ENCODE assay signal across 8 cellular contexts in the genomic region with DNA sequence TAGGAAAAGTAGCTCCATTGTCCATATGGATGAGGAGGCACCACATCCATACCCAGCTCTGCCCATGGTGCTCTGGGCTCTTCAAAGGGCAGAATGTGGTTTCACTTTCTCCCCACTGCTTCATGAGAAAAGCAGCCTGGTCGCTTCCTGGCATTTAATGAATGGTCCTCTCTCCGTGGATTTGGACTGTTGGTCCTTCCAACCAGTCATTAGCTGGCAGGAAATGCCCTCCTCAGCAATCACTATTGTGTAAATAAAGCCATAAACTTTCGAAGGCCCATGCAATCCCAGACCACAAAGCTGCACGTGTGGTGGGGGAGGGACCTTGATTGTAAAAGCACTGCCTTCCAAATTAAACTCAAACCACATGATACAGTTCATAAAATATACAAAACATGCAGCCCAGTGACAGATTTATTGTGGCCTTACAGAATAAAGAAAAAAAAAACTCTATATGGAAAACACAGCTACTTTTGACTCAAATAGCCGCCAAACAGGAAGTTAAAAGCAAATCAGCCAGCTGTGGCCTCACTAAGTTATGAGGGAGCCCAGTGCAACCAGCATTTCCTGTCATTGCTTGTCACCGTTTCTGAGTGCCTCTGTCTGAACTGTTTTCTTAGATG. TPM values are rescaled to one million over a fixed set of nuclear protein-coding genes. Genes with fewer than 3 reads are reported as not detected.
DNase-seq lines count a peak whose midpoint lies in the region; ATAC-seq and TF ChIP-seq lines count a peak whose summit lies in the region.

No MANE protein-coding gene starts in this region.

- peak overlapping the region; percentile 65 for H3K4me3 ChIP-seq in SK-N-MC
- H3K4me3 ChIP-seq in liver (ENCODE audit: low read depth in 1 of 3, low read length in 3 of 3), result peak overlapping the region; percentile 18 to 49 (median 41)

- peaks cover 2 to 28% (median 19%) of the 10 kb centered on the region in 4 donors for H3K4me1 ChIP-seq in liver (ENCODE audit: control insufficient read depth in 4 of 4, insufficient read depth in 4 of 4, low read length in 3 of 4)

- POLR2A ChIA-PET in MCF 10A (lab: Yijun Ruan, JAX), result interaction anchor here (0.6 to 2.3 kb wide), 6 partner anchors 9 to 262 kb away, joined by 3 to 14 read pairs (median 4); a partner anchor contains a TSS

- H3K4me1 Mint-ChIP-seq in MCF 10A (ENCODE audit: insufficient read depth, unreplicated experiment), result peaks cover 7% of the 10 kb centered on the region

- H3K36me3 ChIP-seq in SK-N-MC (ENCODE audit: insufficient read depth, low read length) (no peaks in the 10 kb centered on the region), liver (ENCODE audit: control insufficient read depth in 4 of 4, insufficient read depth in 3 of 4, low read depth in 1 of 4, low read length in 3 of 4) (no peaks in the 10 kb centered on the region)

- H3K9me3 ChIP-seq in SK-N-MC (ENCODE audit: low read depth, low read length) (no peaks in the 10 kb centered on the region), liver (ENCODE audit: control insufficient read depth in 4 of 4, low read length in 3 of 4) (no peaks in the 10 kb centered on the region)

- no peaks in the 10 kb centered on the region for H3K27me3 ChIP-seq in liver (ENCODE audit: control insufficient read depth in 4 of 4, insufficient read depth in 4 of 4, low read length in 3 of 4)

- TF ChIP-seq RAD21 in liver (IDR thresholded peaks at IDR 0.05), result peak in 1 of 2 donors; percentile 40

- H3K4me3 Mint-ChIP-seq in MCF 10A (ENCODE audit: unreplicated experiment), result peak overlapping the region; percentile 66

- ATAC-seq in GM21447 (IDR thresholded peaks at IDR 0.05; ENCODE audit: unreplicated experiment), result peak; percentile 78
- ATAC-seq in stimulated activated naive CD8-positive, alpha-beta T cell treated with anti-CD3 and anti-CD28 coated beads, Interleukin-15, Interleukin-2, amounts not matched to agents 100 U/mL and 50 U/mL, for 24 hours, result peak; percentile 73

- DNase-seq in GM04503 (ENCODE audit: low read depth) (peak; percentile 62), HT1080 (ENCODE audit: low read depth) (peak; percentile 70), SK-N-MC (ENCODE audit: low read depth, low spot score) (peak; percentile 47), MCF 10A (ENCODE audit: unreplicated experiment) (peak; percentile 44), NCI-H524 treated with DMSO at 0.1 percent for 48 hours (lab: John Stamatoyannopoulos, UW) (no peak)
- DNase-seq in stimulated activated naive CD8-positive, alpha-beta T cell treated with anti-CD3 and anti-CD28 coated beads, Interleukin-15, Interleukin-2, amounts not matched to agents 100 U/mL and 50 U/mL, for 24 hours, result peak; percentile 32

- H3K27ac Mint-ChIP-seq in MCF 10A (ENCODE audit: low read depth, unreplicated experiment), result peak overlapping the region; percentile 82

- CTCF ChIA-PET in MCF 10A (lab: Yijun Ruan, JAX), result interaction anchor here (1.0 to 2.1 kb wide), 2 partner anchors 7 to 188 kb away, joined by 3 to 10 read pairs; no protein-coding TSS in a partner anchor

- no peak for TF ChIP-seq CTCF in MCF 10A (IDR thresholded peaks at IDR 0.05; ENCODE audit: unreplicated experiment)
- TF ChIP-seq CTCF in liver (IDR thresholded peaks at IDR 0.05; ENCODE audit: low read depth, low read length, missing input control), result no peak

- no peaks in the 10 kb centered on the region for H3K9me3 Mint-ChIP-seq in MCF 10A (ENCODE audit: unreplicated experiment)

- BruUV-seq in MCF 10A (replicated peaks; lab: Mats Ljungman, UMichigan), result no TSS peak

- H3K27ac ChIP-seq in SK-N-MC (peak overlapping the region; percentile 71), liver (ENCODE audit: low read depth in 1 of 2, low read length in 2 of 2) (peak overlapping the region; percentile 85 to 87)

- intact Hi-C loops in MCF 10A (cut with micrococcal nuclease), result no loop called here

- no peaks in the 10 kb centered on the region for H3K36me3 Mint-ChIP-seq in MCF 10A (ENCODE audit: insufficient read depth, unreplicated experiment)

- WGBS in liver, result 5% methylated on average over 6 of the region's 6 CpGs

- H3K27me3 Mint-ChIP-seq in MCF 10A (ENCODE audit: insufficient read depth, unreplicated experiment), result peaks cover 21% of the 10 kb centered on the region

- H3K9ac ChIP-seq in SK-N-MC (ENCODE audit: insufficient read length), result peak overlapping the region; percentile 45
- peak overlapping the region in 1 of 2 donors; percentile 65 for H3K9ac ChIP-seq in liver (ENCODE audit: low read depth in 1 of 2, low read length in 2 of 2)

TF ChIP-seq in liver, 16 proteins besides CTCF, POLR2A, EP300 and RAD21:
- TF ChIP-seq FOXA1 (IDR thresholded peaks at IDR 0.05) (no peak), RXRA (IDR thresholded peaks at IDR 0.05) (peak in 1 of 2 donors; percentile 66), SP1 (IDR thresholded peaks at IDR 0.05) (peak; percentile 72), TAF1 (conservative IDR thresholded peaks at IDR 0.05) (peak; percentile 38), EGR1 (IDR thresholded peaks at IDR 0.05; ENCODE audit: low read depth in 2 of 2) (no peak), HNF4G (IDR thresholded peaks at IDR 0.05) (peak; percentile 43), HNF4A (conservative IDR thresholded peaks at IDR 0.05) (peak; percentile 74 to 76), YY1 (IDR thresholded peaks at IDR 0.05) (peak; percentile 57), FOXA2 (IDR thresholded peaks at IDR 0.05) (peak; percentile 60), JUND (IDR thresholded peaks at IDR 0.05) (no peak), GABPA (IDR thresholded peaks at IDR 0.05 in 1 of 2, conservative IDR thresholded peaks at IDR 0.05 in 1 of 2) (peak; percentile 44 to 49), NR2F2 (IDR thresholded peaks at IDR 0.05) (no peak)
- TF ChIP-seq, protein P1, sequence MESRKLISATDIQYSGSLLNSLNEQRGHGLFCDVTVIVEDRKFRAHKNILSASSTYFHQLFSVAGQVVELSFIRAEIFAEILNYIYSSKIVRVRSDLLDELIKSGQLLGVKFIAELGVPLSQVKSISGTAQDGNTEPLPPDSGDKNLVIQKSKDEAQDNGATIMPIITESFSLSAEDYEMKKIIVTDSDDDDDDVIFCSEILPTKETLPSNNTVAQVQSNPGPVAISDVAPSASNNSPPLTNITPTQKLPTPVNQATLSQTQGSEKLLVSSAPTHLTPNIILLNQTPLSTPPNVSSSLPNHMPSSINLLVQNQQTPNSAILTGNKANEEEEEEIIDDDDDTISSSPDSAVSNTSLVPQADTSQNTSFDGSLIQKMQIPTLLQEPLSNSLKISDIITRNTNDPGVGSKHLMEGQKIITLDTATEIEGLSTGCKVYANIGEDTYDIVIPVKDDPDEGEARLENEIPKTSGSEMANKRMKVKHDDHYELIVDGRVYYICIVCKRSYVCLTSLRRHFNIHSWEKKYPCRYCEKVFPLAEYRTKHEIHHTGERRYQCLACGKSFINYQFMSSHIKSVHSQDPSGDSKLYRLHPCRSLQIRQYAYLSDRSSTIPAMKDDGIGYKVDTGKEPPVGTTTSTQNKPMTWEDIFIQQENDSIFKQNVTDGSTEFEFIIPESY (IDR thresholded peaks at IDR 0.05), result no peak
- TF ChIP-seq, protein P2, sequence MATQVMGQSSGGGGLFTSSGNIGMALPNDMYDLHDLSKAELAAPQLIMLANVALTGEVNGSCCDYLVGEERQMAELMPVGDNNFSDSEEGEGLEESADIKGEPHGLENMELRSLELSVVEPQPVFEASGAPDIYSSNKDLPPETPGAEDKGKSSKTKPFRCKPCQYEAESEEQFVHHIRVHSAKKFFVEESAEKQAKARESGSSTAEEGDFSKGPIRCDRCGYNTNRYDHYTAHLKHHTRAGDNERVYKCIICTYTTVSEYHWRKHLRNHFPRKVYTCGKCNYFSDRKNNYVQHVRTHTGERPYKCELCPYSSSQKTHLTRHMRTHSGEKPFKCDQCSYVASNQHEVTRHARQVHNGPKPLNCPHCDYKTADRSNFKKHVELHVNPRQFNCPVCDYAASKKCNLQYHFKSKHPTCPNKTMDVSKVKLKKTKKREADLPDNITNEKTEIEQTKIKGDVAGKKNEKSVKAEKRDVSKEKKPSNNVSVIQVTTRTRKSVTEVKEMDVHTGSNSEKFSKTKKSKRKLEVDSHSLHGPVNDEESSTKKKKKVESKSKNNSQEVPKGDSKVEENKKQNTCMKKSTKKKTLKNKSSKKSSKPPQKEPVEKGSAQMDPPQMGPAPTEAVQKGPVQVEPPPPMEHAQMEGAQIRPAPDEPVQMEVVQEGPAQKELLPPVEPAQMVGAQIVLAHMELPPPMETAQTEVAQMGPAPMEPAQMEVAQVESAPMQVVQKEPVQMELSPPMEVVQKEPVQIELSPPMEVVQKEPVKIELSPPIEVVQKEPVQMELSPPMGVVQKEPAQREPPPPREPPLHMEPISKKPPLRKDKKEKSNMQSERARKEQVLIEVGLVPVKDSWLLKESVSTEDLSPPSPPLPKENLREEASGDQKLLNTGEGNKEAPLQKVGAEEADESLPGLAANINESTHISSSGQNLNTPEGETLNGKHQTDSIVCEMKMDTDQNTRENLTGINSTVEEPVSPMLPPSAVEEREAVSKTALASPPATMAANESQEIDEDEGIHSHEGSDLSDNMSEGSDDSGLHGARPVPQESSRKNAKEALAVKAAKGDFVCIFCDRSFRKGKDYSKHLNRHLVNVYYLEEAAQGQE (IDR thresholded peaks at IDR 0.05), result peak; percentile 17
- TF ChIP-seq, protein P3, sequence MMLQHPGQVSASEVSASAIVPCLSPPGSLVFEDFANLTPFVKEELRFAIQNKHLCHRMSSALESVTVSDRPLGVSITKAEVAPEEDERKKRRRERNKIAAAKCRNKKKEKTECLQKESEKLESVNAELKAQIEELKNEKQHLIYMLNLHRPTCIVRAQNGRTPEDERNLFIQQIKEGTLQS (IDR thresholded peaks at IDR 0.05), result no peak
- TF ChIP-seq, protein P4, sequence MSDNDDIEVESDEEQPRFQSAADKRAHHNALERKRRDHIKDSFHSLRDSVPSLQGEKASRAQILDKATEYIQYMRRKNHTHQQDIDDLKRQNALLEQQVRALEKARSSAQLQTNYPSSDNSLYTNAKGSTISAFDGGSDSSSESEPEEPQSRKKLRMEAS (IDR thresholded peaks at IDR 0.05), result peak; percentile 76

RNA-seq across cellular contexts. Expression of a gene that starts 8.1 kb away (rescaled TPM):
- 2.3 and 3.7 TPM in 2 replicates for total RNA-seq in HT1080 (2014; rRNA removed; shearing (Covaris generic))
- 1.4 and 2.8 TPM in 2 replicates for polyA plus RNA-seq in HT1080 (2015; cell fraction: cytosol; rRNA removed)
- 2.9 and 5.1 TPM in 2 replicates for polyA plus RNA-seq in HT1080 (2015; cell fraction: nucleus; rRNA removed)
- total RNA-seq in MCF 10A (2022), result 14.0 and 17.7 TPM in 2 replicates
- 100 to 1,000 TPM; 104 to 149 TPM for total RNA-seq in liver
- polyA plus RNA-seq in liver, result 10 to 100 TPM; 20.6 to 60.3 TPM
